1 cellular context compared by ENCODE assay signal in genomic region chr15:64841258-64842098, GRCh38.
TF ChIP-seq lines count a peak whose summit lies in the region.

Gene PLEKHO2, plus strand, starts transcription at chr15:64841915. Its CDS starts 102 bp downstream, at chr15:64842017.

TF ChIP-seq in HEK293, 187 proteins besides CTCF, POLR2A, EP300 and RAD21 (continued from another document and continues in another):
- TF ChIP-seq ZBTB11 (tag by site-specific recombination; conservative IDR thresholded peaks at IDR 0.05; ENCODE audit: low read depth) (peak; percentile 49), ZNF585B (tag by site-specific recombination; IDR thresholded peaks at IDR 0.05) (no peak), ZSCAN23 (tag by site-specific recombination; IDR thresholded peaks at IDR 0.05) (no peak), SP2 (tag by site-specific recombination; IDR thresholded peaks at IDR 0.05) (peak; percentile 65), ZNF341 (tag by site-specific recombination; IDR thresholded peaks at IDR 0.05; ENCODE audit: low read depth) (peak; percentile 93), ZNF350 (tag by site-specific recombination; IDR thresholded peaks at IDR 0.05) (no peak), ZNF707 (tag by site-specific recombination; IDR thresholded peaks at IDR 0.05) (no peak), ZNF660 (tag by site-specific recombination; IDR thresholded peaks at IDR 0.05) (peak; percentile 24; the same call in 1 of the 2 replicates), ZNF621 (tag by site-specific recombination; IDR thresholded peaks at IDR 0.05) (no peak), ZXDB (tag by site-specific recombination; IDR thresholded peaks at IDR 0.05) (peak; percentile 12; the same call in 1 of the 2 replicates), RBAK (tag by site-specific recombination; IDR thresholded peaks at IDR 0.05) (no peak), ZNF623 (tag by site-specific recombination; IDR thresholded peaks at IDR 0.05) (no peak), ZNF600 (tag by site-specific recombination; IDR thresholded peaks at IDR 0.05) (no peak), ZNF155 (tag by site-specific recombination; IDR thresholded peaks at IDR 0.05) (no peak), REPIN1 (tag by site-specific recombination; IDR thresholded peaks at IDR 0.05; ENCODE audit: low read depth) (no peak), GLI4 (tag by site-specific recombination; IDR thresholded peaks at IDR 0.05) (no peak), SCRT2 (tag by site-specific recombination; IDR thresholded peaks at IDR 0.05) (no peak), PATZ1 (tag by site-specific recombination; IDR thresholded peaks at IDR 0.05) (peak; percentile 92), KLF17 (tag by site-specific recombination; IDR thresholded peaks at IDR 0.05) (0 out of 2 replicates have a peak, but pooled peaks have one; percentile 17), ZNF704 (tag by site-specific recombination; IDR thresholded peaks at IDR 0.05) (no peak), ZNF768 (tag by site-specific recombination; IDR thresholded peaks at IDR 0.05) (no peak), REST (tag by site-specific recombination; IDR thresholded peaks at IDR 0.05) (no peak), ZNF248 (tag by site-specific recombination; IDR thresholded peaks at IDR 0.05) (no peak), ZBTB26 (tag by site-specific recombination; optimal IDR thresholded peaks at IDR 0.05) (peak; percentile 59)
- TF ChIP-seq, protein P1, sequence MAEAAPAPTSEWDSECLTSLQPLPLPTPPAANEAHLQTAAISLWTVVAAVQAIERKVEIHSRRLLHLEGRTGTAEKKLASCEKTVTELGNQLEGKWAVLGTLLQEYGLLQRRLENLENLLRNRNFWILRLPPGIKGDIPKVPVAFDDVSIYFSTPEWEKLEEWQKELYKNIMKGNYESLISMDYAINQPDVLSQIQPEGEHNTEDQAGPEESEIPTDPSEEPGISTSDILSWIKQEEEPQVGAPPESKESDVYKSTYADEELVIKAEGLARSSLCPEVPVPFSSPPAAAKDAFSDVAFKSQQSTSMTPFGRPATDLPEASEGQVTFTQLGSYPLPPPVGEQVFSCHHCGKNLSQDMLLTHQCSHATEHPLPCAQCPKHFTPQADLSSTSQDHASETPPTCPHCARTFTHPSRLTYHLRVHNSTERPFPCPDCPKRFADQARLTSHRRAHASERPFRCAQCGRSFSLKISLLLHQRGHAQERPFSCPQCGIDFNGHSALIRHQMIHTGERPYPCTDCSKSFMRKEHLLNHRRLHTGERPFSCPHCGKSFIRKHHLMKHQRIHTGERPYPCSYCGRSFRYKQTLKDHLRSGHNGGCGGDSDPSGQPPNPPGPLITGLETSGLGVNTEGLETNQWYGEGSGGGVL (tag by site-specific recombination; IDR thresholded peaks at IDR 0.05): peak; percentile 98
- TF ChIP-seq, protein P2, sequence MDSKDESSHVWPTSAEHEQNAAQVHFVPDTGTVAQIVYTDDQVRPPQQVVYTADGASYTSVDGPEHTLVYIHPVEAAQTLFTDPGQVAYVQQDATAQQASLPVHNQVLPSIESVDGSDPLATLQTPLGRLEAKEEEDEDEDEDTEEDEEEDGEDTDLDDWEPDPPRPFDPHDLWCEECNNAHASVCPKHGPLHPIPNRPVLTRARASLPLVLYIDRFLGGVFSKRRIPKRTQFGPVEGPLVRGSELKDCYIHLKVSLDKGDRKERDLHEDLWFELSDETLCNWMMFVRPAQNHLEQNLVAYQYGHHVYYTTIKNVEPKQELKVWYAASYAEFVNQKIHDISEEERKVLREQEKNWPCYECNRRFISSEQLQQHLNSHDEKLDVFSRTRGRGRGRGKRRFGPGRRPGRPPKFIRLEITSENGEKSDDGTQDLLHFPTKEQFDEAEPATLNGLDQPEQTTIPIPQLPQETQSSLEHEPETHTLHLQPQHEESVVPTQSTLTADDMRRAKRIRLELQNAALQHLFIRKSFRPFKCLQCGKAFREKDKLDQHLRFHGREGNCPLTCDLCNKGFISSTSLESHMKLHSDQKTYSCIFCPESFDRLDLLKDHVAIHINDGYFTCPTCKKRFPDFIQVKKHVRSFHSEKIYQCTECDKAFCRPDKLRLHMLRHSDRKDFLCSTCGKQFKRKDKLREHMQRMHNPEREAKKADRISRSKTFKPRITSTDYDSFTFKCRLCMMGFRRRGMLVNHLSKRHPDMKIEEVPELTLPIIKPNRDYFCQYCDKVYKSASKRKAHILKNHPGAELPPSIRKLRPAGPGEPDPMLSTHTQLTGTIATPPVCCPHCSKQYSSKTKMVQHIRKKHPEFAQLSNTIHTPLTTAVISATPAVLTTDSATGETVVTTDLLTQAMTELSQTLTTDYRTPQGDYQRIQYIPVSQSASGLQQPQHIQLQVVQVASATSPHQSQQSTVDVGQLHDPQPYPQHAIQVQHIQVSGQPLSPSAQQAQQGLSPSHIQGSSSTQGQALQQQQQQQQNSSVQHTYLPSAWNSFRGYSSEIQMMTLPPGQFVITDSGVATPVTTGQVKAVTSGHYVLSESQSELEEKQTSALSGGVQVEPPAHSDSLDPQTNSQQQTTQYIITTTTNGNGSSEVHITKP (tag by site-specific recombination; IDR thresholded peaks at IDR 0.05): peak; percentile 32; the same call in 1 of the 2 replicates
- TF ChIP-seq, protein P3, sequence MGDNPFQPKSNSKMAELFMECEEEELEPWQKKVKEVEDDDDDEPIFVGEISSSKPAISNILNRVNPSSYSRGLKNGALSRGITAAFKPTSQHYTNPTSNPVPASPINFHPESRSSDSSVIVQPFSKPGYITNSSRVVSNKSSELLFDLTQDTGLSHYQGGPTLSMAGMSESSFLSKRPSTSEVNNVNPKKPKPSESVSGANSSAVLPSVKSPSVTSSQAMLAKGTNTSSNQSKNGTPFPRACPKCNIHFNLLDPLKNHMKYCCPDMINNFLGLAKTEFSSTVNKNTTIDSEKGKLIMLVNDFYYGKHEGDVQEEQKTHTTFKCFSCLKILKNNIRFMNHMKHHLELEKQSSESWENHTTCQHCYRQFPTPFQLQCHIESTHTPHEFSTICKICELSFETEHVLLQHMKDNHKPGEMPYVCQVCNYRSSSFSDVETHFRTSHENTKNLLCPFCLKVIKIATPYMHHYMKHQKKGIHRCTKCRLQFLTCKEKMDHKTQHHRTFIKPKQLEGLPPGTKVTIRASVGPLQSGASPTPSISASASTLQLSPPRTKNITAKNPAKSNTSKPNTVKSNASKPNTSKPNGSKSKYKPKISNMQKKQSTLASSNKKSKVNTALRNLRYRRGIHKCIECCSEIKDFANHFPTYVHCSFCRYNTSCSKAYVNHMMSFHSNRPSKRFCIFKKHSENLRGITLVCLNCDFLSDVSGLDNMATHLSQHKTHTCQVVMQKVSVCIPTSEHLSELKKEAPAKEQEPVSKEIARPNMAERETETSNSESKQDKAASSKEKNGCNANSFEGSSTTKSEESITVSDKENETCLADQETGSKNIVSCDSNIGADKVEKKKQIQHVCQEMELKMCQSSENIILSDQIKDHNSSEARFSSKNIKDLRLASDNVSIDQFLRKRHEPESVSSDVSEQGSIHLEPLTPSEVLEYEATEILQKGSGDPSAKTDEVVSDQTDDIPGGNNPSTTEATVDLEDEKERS (tag by site-specific recombination; IDR thresholded peaks at IDR 0.05): no peak
- TF ChIP-seq, protein P4, sequence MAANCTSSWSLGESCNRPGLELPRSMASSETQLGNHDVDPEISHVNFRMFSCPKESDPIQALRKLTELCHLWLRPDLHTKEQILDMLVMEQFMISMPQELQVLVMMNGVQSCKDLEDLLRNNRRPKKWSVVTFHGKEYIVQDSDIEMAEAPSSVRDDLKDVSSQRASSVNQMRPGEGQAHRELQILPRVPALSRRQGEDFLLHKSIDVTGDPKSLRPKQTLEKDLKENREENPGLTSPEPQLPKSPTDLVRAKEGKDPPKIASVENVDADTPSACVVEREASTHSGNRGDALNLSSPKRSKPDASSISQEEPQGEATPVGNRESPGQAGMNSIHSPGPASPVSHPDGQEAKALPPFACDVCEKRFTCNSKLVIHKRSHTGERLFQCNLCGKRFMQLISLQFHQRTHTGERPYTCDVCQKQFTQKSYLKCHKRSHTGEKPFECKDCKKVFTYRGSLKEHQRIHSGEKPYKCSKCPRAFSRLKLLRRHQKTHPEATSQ (tag by site-specific recombination; IDR thresholded peaks at IDR 0.05): no peak
